ENCODE assay signal across 16 cellular contexts in genomic region chr12:11769723-11770514, GRCh38.
A peak's percentile ranks its signal among the peaks of the same experiment; 100 is the strongest.
DNase-seq lines count a peak whose midpoint lies in the region; ATAC-seq, FAIRE-seq and TF ChIP-seq lines count a peak whose summit lies in the region.
"Had no signal": no experiment of that assay in that cellular context is flagged by ENCODE, and none has a peak within 500 bp of the region (broad histone marks: within the 10 kb centered on the region; RNA-seq: fewer than 3 reads in every experiment).

No MANE protein-coding gene starts in this region.

- CTCF ChIA-PET in activated CD8-positive, alpha-beta T cell treated with anti-CD3 and anti-CD28 coated beads for 36 hours (lab: Charles Lee), result interaction anchor here (1.1 kb wide), 1 partner anchor 238 kb away, joined by 3 read pairs; no protein-coding TSS in a partner anchor

- intact Hi-C loops in activated CD8-positive, alpha-beta T cell treated with anti-CD3 and anti-CD28 coated beads for 36 hours (cut with micrococcal nuclease), result loop anchor here (5.0 kb wide), 3 partner anchors 38 to 237 kb away; no protein-coding TSS in a partner anchor
- intact Hi-C loops in left colon (cut with DNase I, micrococcal nuclease), result no loop called here

- H3K27me3 Mint-ChIP-seq in activated CD8-positive, alpha-beta T cell treated with anti-CD3 and anti-CD28 coated beads for 36 hours, result no peaks in the 10 kb centered on the region
- H3K27me3 Mint-ChIP-seq: activated naive CD4-positive, alpha-beta T cell treated with anti-CD3 and anti-CD28 coated beads, Interleukin-2, amount 10 ng/mL, durations not matched to agents 7 days and 5 days had no signal

- no peak overlapping the region for H3K27ac Mint-ChIP-seq in activated CD8-positive, alpha-beta T cell treated with anti-CD3 and anti-CD28 coated beads for 36 hours
- H3K27ac Mint-ChIP-seq: activated naive CD4-positive, alpha-beta T cell treated with anti-CD3 and anti-CD28 coated beads, Interleukin-2, amount 10 ng/mL, durations not matched to agents 7 days and 5 days had no signal

- no peaks in the 10 kb centered on the region for H3K27me3 ChIP-seq in BLaER1
- H3K27me3 ChIP-seq: cardiac muscle cell had no signal

- peaks cover 94% of the 10 kb centered on the region for H3K4me1 ChIP-seq in BLaER1

- H3K4me2 ChIP-seq in BLaER1, result peak overlapping the region; percentile 55

- no peak overlapping the region; the same call in 1 of the 2 replicates for H3K9ac ChIP-seq in BLaER1

- ATAC-seq in activated CD8-positive, alpha-beta T cell treated with anti-CD3 and anti-CD28 coated beads for 36 hours, result no peak
- ATAC-seq in left colon (peak; percentile 85), GM19467 (IDR thresholded peaks at IDR 0.05; ENCODE audit: unreplicated experiment) (no peak)
- ATAC-seq: K562 had no signal

- no peak for TF ChIP-seq POLR2A in GM12892 (IDR thresholded peaks at IDR 0.05; ENCODE audit: low read depth, low read length)

- H3K4me3 Mint-ChIP-seq in activated CD8-positive, alpha-beta T cell treated with anti-CD3 and anti-CD28 coated beads for 36 hours, result no peak overlapping the region
- H3K4me3 Mint-ChIP-seq: activated naive CD4-positive, alpha-beta T cell treated with anti-CD3 and anti-CD28 coated beads, Interleukin-2, amount 10 ng/mL, durations not matched to agents 7 days and 5 days had no signal

- no peak for TF ChIP-seq CTCF in activated CD8-positive, alpha-beta T cell treated with anti-CD3 and anti-CD28 coated beads for 36 hours (IDR thresholded peaks at IDR 0.05)

- peak overlapping the region; percentile 29; the same call in 1 of the 2 replicates for H3K27ac ChIP-seq in BLaER1

- peaks cover 37% of the 10 kb centered on the region for H3K36me3 ChIP-seq in BLaER1
- H3K36me3 ChIP-seq: cardiac muscle cell had no signal

- DNase-seq in GM12892 (ENCODE audit: insufficient read length) (no peak), left colon (peak; percentile 48 to 62), NCI-H82 treated with DMSO at 0.1 percent for 48 hours (lab: John Stamatoyannopoulos, UW; ENCODE audit: unreplicated experiment) (no peak), AG08395 (ENCODE audit: low spot score) (no peak)
- DNase-seq in activated CD8-positive, alpha-beta T cell treated with anti-CD3 and anti-CD28 coated beads for 36 hours, result peak; percentile 13
- DNase-seq in stimulated activated CD4-positive, alpha-beta T cell treated with anti-CD3 and anti-CD28 coated beads, Interleukin-12 subunit alpha, Interleukin-12 subunit beta, amount 100 ng/mL, for 4 hours, result no peak
- DNase-seq: activated naive CD4-positive, alpha-beta T cell treated with anti-CD3 and anti-CD28 coated beads, Interleukin-2, amount 10 ng/mL, durations not matched to agents 7 days and 5 days; NCI-H1417 treated with DMSO at 0.1 percent for 48 hours; NCI-H524; stimulated activated CD4-positive, alpha-beta T cell treated with anti-CD3 and anti-CD28 coated beads, Interleukin-2, amount 100 ng/mL, for 24 hours; stimulated activated CD8-positive, alpha-beta memory T cell treated with anti-CD3 and anti-CD28 coated beads, Interleukin-4, amount 100 ng/mL, for 48 hours; trophoblast cell had no signal

- H3K9me3 ChIP-seq in BLaER1, result peaks cover 6% of the 10 kb centered on the region; the same call in 1 of the 2 replicates

- no peaks in the 10 kb centered on the region for H3K9me3 Mint-ChIP-seq in activated CD8-positive, alpha-beta T cell treated with anti-CD3 and anti-CD28 coated beads for 36 hours
- H3K9me3 Mint-ChIP-seq: activated naive CD4-positive, alpha-beta T cell treated with anti-CD3 and anti-CD28 coated beads, Interleukin-2, amount 10 ng/mL, durations not matched to agents 7 days and 5 days had no signal

- FAIRE-seq in GM12892 (lab: Jason Lieb, UNC), result peak; percentile 17
- FAIRE-seq: K562 had no signal

- POLR2A ChIA-PET in activated CD8-positive, alpha-beta T cell treated with anti-CD3 and anti-CD28 coated beads for 36 hours (lab: Charles Lee), result interaction anchor here (0.7 to 1.6 kb wide), 2 partner anchors 9 to 120 kb away, joined by 3 to 4 read pairs; partner anchors contain the start of gene ETV6

- H4K20me1 ChIP-seq in BLaER1, result no peaks in the 10 kb centered on the region

- H3K4me1 Mint-ChIP-seq in activated CD8-positive, alpha-beta T cell treated with anti-CD3 and anti-CD28 coated beads for 36 hours (ENCODE audit: low read depth), result peaks cover 84% of the 10 kb centered on the region

- H3K36me3 Mint-ChIP-seq in activated CD8-positive, alpha-beta T cell treated with anti-CD3 and anti-CD28 coated beads for 36 hours (ENCODE audit: low read depth), result peaks cover 12% of the 10 kb centered on the region

- no peak overlapping the region for H3K4me3 ChIP-seq in BLaER1
- H3K4me3 ChIP-seq: cardiac muscle cell, K562 had no signal

Comparison
In these comparisons a context has a peak if more than half of its experiments do, and no peak if none do; other contexts are left out.
1. DNase-seq: peak in activated CD8-positive, alpha-beta T cell treated with anti-CD3 and anti-CD28 coated beads for 36 hours (single experiment) and left colon (2 of 2); none in GM12892 (single experiment), stimulated activated CD4-positive, alpha-beta T cell treated with anti-CD3 and anti-CD28 coated beads, Interleukin-12 subunit alpha, Interleukin-12 subunit beta, amount 100 ng/mL, for 4 hours (single experiment), NCI-H82 treated with DMSO at 0.1 percent for 48 hours (single experiment) and AG08395 (single experiment).